ENCODE assay signal across 8 cellular contexts in genomic region chr13:49792550-49793324, GRCh38.
DNase-seq lines count a peak whose midpoint lies in the region; ATAC-seq lines count a peak whose summit lies in the region.

TSS of gene KPNA3 (minus strand) at chr13:49792682. CDS start at chr13:49792506, 176 bp downstream.

- peak; percentile 93 for ATAC-seq in HG03460 (IDR thresholded peaks at IDR 0.05; ENCODE audit: unreplicated experiment)

- peak within 1 kb of the TSS; percentile 97 to 99 (median 99) for H3K27ac ChIP-seq in BLaER1 treated with 17β-estradiol and CSF1 and Interleukin-3, amounts not matched to agents 10 nM and 100 nM
- H3K27ac ChIP-seq in cingulate gyrus (ENCODE audit: low read depth, low read length), result peak within 1 kb of the TSS; percentile 88

- H3K9ac ChIP-seq in BLaER1 treated with 17β-estradiol and CSF1 and Interleukin-3, amounts not matched to agents 10 nM and 100 nM, result peak within 1 kb of the TSS; percentile 96 to 100 (median 99)

- no peaks in the 10 kb centered on the region for H3K9me3 ChIP-seq in BLaER1 treated with 17β-estradiol and CSF1 and Interleukin-3, amounts not matched to agents 10 nM and 100 nM (replicated peaks in 1 of 11)

- peak within 1 kb of the TSS; percentile 82 to 97 (median 90) for H3K4me2 ChIP-seq in BLaER1 treated with 17β-estradiol and CSF1 and Interleukin-3, amounts not matched to agents 10 nM and 100 nM

- H3K36me3 ChIP-seq in BLaER1 treated with 17β-estradiol and CSF1 and Interleukin-3, amounts not matched to agents 10 nM and 100 nM, result peaks cover 0 to 23% (median 10%) of the 10 kb centered on the region in 11 experiments; a peak in 10 of 22 replicates

- peak within 1 kb of the TSS; percentile 89 to 99 (median 95) for H3K4me3 ChIP-seq in BLaER1 treated with 17β-estradiol and CSF1 and Interleukin-3, amounts not matched to agents 10 nM and 100 nM

- DNase-seq in GM19240 (ENCODE audit: insufficient read length, low spot score), result peak; percentile 81
- peak; percentile 74 for DNase-seq in NCI-H524 treated with DMSO at 0.1 percent for 48 hours (lab: John Stamatoyannopoulos, UW)
- peak; percentile 93 to 95 for DNase-seq in activated CD4-positive, alpha-beta T cell treated with anti-CD3 and anti-CD28 coated beads for 4 hours
- peak; percentile 97 for DNase-seq in kidney tubule cell (ENCODE audit: low spot score)
- peak; percentile 85 to 92 (median 89) for DNase-seq in stimulated activated CD4-positive, alpha-beta T cell treated with anti-CD3 and anti-CD28 coated beads, Interleukin-1b, Interleukin-23, amount 100 ng/mL, for 24 hours (ENCODE audit: low read depth in 4 of 4, low spot score in 1 of 4)

- H3K27me3 ChIP-seq in BLaER1 treated with 17β-estradiol and CSF1 and Interleukin-3, amounts not matched to agents 10 nM and 100 nM, result no peaks in the 10 kb centered on the region

- H4K20me1 ChIP-seq in BLaER1 treated with 17β-estradiol and CSF1 and Interleukin-3, amounts not matched to agents 10 nM and 100 nM, result peaks cover 23 to 42% (median 38%) of the 10 kb centered on the region in 11 experiments; a peak in 20 of 22 replicates

- H3K4me1 ChIP-seq in BLaER1 treated with 17β-estradiol and CSF1 and Interleukin-3, amounts not matched to agents 10 nM and 100 nM, result peaks cover 21 to 35% (median 25%) of the 10 kb centered on the region in 10 experiments

Comparison
In these comparisons a context has a peak if more than half of its experiments do, and no peak if none do; other contexts are left out.
1. Peak in every context shown above with its lines: DNase-seq, ATAC-seq, H3K4me3 ChIP-seq and H3K27ac ChIP-seq.